8 cellular contexts compared by ENCODE assay signal in genomic region chr14:60658116-60658515, GRCh38. TPM values are rescaled to one million over a fixed set of nuclear protein-coding genes. Genes with fewer than 3 reads are reported as not detected.
DNase-seq lines count a peak whose midpoint lies in the region; ATAC-seq, FAIRE-seq and TF ChIP-seq lines count a peak whose summit lies in the region.

No MANE protein-coding gene starts in this region.

- no peak for TF ChIP-seq POLR2A in H1 (IDR thresholded peaks at IDR 0.05; ENCODE audit: control extremely low read depth in 1 of 2, low read depth in 2 of 2, low read length in 2 of 2)

- peaks cover 86% of the 10 kb centered on the region for H3K27me3 Mint-ChIP-seq in progenitor cell of endocrine pancreas

- FAIRE-seq in H1 (lab: Jason Lieb, UNC), result no peak

- H3K4me2 ChIP-seq in H1 (ENCODE audit: insufficient read depth in 1 of 2, low read depth in 2 of 2, low read length in 2 of 2), result peak overlapping the region; percentile 76 to 84

- H2BK120ac ChIP-seq in H1 (replicated peaks; ENCODE audit: low read depth, low read length), result no peak overlapping the region

- peaks cover 21% of the 10 kb centered on the region for H3K23me2 ChIP-seq in H1 (ENCODE audit: low read depth, low read length)

- H4K91ac ChIP-seq in H1 (replicated peaks; ENCODE audit: insufficient read length, low read length), result no peak overlapping the region

- H3K4me1 ChIP-seq in H1 (replicated peaks in 1 of 4; ENCODE audit: control insufficient read depth in 3 of 4, insufficient read depth in 4 of 4, low read length in 3 of 4), result peaks cover 6 to 19% (median 13%) of the 10 kb centered on the region in 4 experiments

- H3K27ac ChIP-seq in H1 (ENCODE audit: low read depth, low read length), result no peak overlapping the region

- H3K4me1 Mint-ChIP-seq in progenitor cell of endocrine pancreas (ENCODE audit: low read depth), result peaks cover 30% of the 10 kb centered on the region

- no peak overlapping the region for H4K8ac ChIP-seq in H1 (ENCODE audit: extremely low read depth, insufficient read depth, low read length)

- H4K20me1 ChIP-seq in H1 (replicated peaks in 1 of 2; ENCODE audit: control insufficient read depth in 1 of 2, insufficient read depth in 2 of 2, low read length in 2 of 2), result peaks cover 0 to 6% of the 10 kb centered on the region in 2 experiments

- CTCF ChIA-PET in H1 (lab: Charles Lee; ENCODE audit: partially characterized antibody), result interaction anchor here (0.7 to 2.7 kb wide), 6 partner anchors 33 to 369 kb away, joined by 3 to 12 read pairs (median 4); no protein-coding TSS in a partner anchor

- H3K79me2 ChIP-seq in H1 (ENCODE audit: control insufficient read depth in 1 of 2, insufficient read depth in 2 of 2, low read length in 2 of 2), result no peaks in the 10 kb centered on the region

- H3K36me3 Mint-ChIP-seq in progenitor cell of endocrine pancreas (ENCODE audit: insufficient read depth), result no peaks in the 10 kb centered on the region

- H3K56ac ChIP-seq in H1 (replicated peaks; ENCODE audit: insufficient read length, low read depth, low read length), result no peak overlapping the region

- WGBS in H1 (ENCODE audit: extremely low coverage in 1 of 2, insufficient coverage in 1 of 2, insufficient read length in 1 of 2, insufficient replicate concordance in 2 of 2, low coverage in 1 of 2, low lambda C conversion rate in 2 of 2, missing lambda C conversion rate in 1 of 2), 2 experiments, result 10% methylated on average over 10 of the region's 10 CpGs; no CpG with 5 or more reads in 1 of the 2 experiments

- H2BK12ac ChIP-seq in H1 (ENCODE audit: low read depth, low read length), result peak overlapping the region; percentile 71; the same call in 1 of the 2 replicates

- peak overlapping the region; percentile 90 for H3K27ac Mint-ChIP-seq in progenitor cell of endocrine pancreas

- H3K36me3 ChIP-seq in GM06990 (ENCODE audit: control insufficient read depth, insufficient read depth, low read length), result no peaks in the 10 kb centered on the region
- no peaks in the 10 kb centered on the region for H3K36me3 ChIP-seq in H1 (ENCODE audit: control insufficient read depth in 2 of 4, insufficient read depth in 4 of 4, low read length in 3 of 4)

- H2AFZ ChIP-seq in H1 (ENCODE audit: low read length), result peak overlapping the region; percentile 86

- no peak overlapping the region for H2AK5ac ChIP-seq in H1 (ENCODE audit: low read depth, low read length)

- H3K27me3 ChIP-seq in GM06990 (replicated peaks; ENCODE audit: control insufficient read depth, insufficient read depth, low read length), result no peaks in the 10 kb centered on the region
- H3K27me3 ChIP-seq in H1 (replicated peaks in 1 of 4; ENCODE audit: control insufficient read depth in 3 of 4, extremely low read depth in 1 of 4, insufficient read depth in 3 of 4, low read length in 3 of 4), result peaks cover 43 to 67% (median 63%) of the 10 kb centered on the region in 4 experiments

- no peak overlapping the region for H3K18ac ChIP-seq in H1 (ENCODE audit: extremely low read depth, low read length)

- no peaks in the 10 kb centered on the region for H3K9me3 Mint-ChIP-seq in progenitor cell of endocrine pancreas (ENCODE audit: low read depth)

- no peaks in the 10 kb centered on the region for H3K9me3 ChIP-seq in H1 (ENCODE audit: insufficient read depth in 2 of 2, low read depth in 1 of 2, low read length in 1 of 2)

- H2BK5ac ChIP-seq in H1 (ENCODE audit: low read depth, low read length), result no peak overlapping the region

- TF ChIP-seq RAD21 in H1 (IDR thresholded peaks at IDR 0.05 in 1 of 2, conservative IDR thresholded peaks at IDR 0.05 in 1 of 2; ENCODE audit: low read depth in 2 of 2, low read length in 2 of 2), result peak; percentile 6 to 15; a peak in 1 of 4 replicates

- no peak for ATAC-seq in HG03378 (IDR thresholded peaks at IDR 0.05; ENCODE audit: unreplicated experiment)

- H3K79me1 ChIP-seq in H1 (ENCODE audit: low read depth, low read length), result no peaks in the 10 kb centered on the region

- TF ChIP-seq CTCF in GM06990 (IDR thresholded peaks at IDR 0.05; ENCODE audit: insufficient read depth, low read length, poor library complexity, severe bottlenecking) (no peak), H1 (IDR thresholded peaks at IDR 0.05; ENCODE audit: control extremely low read depth in 1 of 3, insufficient read depth in 1 of 3, low read depth in 1 of 3, low read length in 3 of 3) (no peak), progenitor cell of endocrine pancreas (IDR thresholded peaks at IDR 0.05; ENCODE audit: unreplicated experiment) (no peak)

- peak overlapping the region in 1 of 4 experiments; percentile 19; a peak in 1 of 7 replicates for H3K9ac ChIP-seq in H1 (replicated peaks in 1 of 4; ENCODE audit: extremely low read depth in 1 of 4, low read depth in 3 of 4, low read length in 3 of 4)

- H4K5ac ChIP-seq in H1 (ENCODE audit: insufficient read length, low read depth, low read length), result no peak overlapping the region

- no peak overlapping the region for H2BK20ac ChIP-seq in H1 (ENCODE audit: low read length)

- H2BK15ac ChIP-seq in H1 (ENCODE audit: low read length), result no peak overlapping the region

- H3K23ac ChIP-seq in H1 (ENCODE audit: insufficient read length), result no peak overlapping the region

- H3K4me3 ChIP-seq in GM06990 (replicated peaks; ENCODE audit: low read depth, low read length) (peak overlapping the region; percentile 85), H1 (ENCODE audit: extremely low read depth in 1 of 4, insufficient read depth in 2 of 4, low read depth in 3 of 4, low read length in 4 of 4) (peak overlapping the region; percentile 57 to 77 (median 64); a peak in 7 of 8 replicates)

- H3K14ac ChIP-seq in H1 (ENCODE audit: insufficient read length), result no peak overlapping the region

- no peak for TF ChIP-seq EP300 in H1 (IDR thresholded peaks at IDR 0.05; ENCODE audit: borderline replicate concordance in 1 of 2, low read depth in 2 of 2, low read length in 2 of 2)

- H3K4ac ChIP-seq in H1 (replicated peaks; ENCODE audit: insufficient read length, low read depth, low read length), result no peak overlapping the region

- H3K4me3 Mint-ChIP-seq in progenitor cell of endocrine pancreas (ENCODE audit: low read depth), result peak overlapping the region; percentile 87

- POLR2A ChIA-PET in H1 (lab: Charles Lee; ENCODE audit: partially characterized antibody), result interaction anchor here (1.3 to 5.3 kb wide), 4 partner anchors 12 to 323 kb away, joined by 4 to 55 read pairs (median 6); partner anchors contain the start of genes SLC38A6 and TRMT5

- no peak for DNase-seq in GM06990 (ENCODE audit: extremely low read depth, insufficient read length)
- peak; percentile 20 for DNase-seq in NCI-H748 treated with DMSO at 0.1 percent for 48 hours (lab: John Stamatoyannopoulos, UW)
- no peak for DNase-seq in H1 (ENCODE audit: low read depth in 1 of 2, low spot score in 2 of 2)
- no peak for DNase-seq in progenitor cell of endocrine pancreas (ENCODE audit: low spot score, unreplicated experiment)
- no peak for DNase-seq in NCI-H2029 (lab: John Stamatoyannopoulos, UW)
- no peak for DNase-seq in DMS153 treated with DMSO at 0.1 percent for 48 hours (lab: John Stamatoyannopoulos, UW; ENCODE audit: unreplicated experiment)
- no peak for DNase-seq in OCI-M1 (lab: John Stamatoyannopoulos, UW)

TF ChIP-seq in H1, 55 proteins besides CTCF, POLR2A, EP300 and RAD21:
- TF ChIP-seq HDAC6 (IDR thresholded peaks at IDR 0.05; ENCODE audit: low read depth, low read length) (no peak), SIX5 (IDR thresholded peaks at IDR 0.05; ENCODE audit: low read depth, low read length) (no peak), EZH2 (IDR thresholded peaks at IDR 0.05; ENCODE audit: low read depth, low read length, severe bottlenecking) (peak; percentile 4), E2F6 (IDR thresholded peaks at IDR 0.05) (no peak), JUND (IDR thresholded peaks at IDR 0.05; ENCODE audit: low read length) (no peak), SRF (IDR thresholded peaks at IDR 0.05; ENCODE audit: low read depth, low read length) (no peak)
TF ChIP-seq in H1: peak in this region for 1.

RNA-seq across cellular contexts. Expression of gene SIX1, which starts 8.8 kb away (rescaled TPM):
- total RNA-seq in H1 (2021; fragmentation: NEBNext Ultra II Directional; extraction: Animal tissue kit (Norgen Biotek cat#: 25700)), result 0.46 and 0.69 TPM in 2 replicates
- 0.03 and 0.11 TPM in 2 replicates for polyA plus RNA-seq in H1 (2011; rRNA removed)
- polyA plus RNA-seq in H1 (2011; cell fraction: cytosol; rRNA removed), result 0.09 TPM
- 0.09 TPM for polyA plus RNA-seq in H1 (2011; cell fraction: nucleus; rRNA removed)
- 0.04 to 0.16 TPM in 2 of 4 replicates, not detected in the others for polyA plus RNA-seq in H1 (2012, experiment 1 of 2)
- polyA plus RNA-seq in H1 (2012, experiment 2 of 2), result 0.07 TPM
- polyA plus RNA-seq in H1 (2013, experiment 1 of 2), result 0.45 TPM
- polyA plus RNA-seq in H1 (2013, experiment 2 of 2), result 0.48 TPM
- polyA minus RNA-seq in H1 (2011; rRNA and poly(A)+ RNA removed), result 0.17 and 0.19 TPM in 2 replicates
- polyA minus RNA-seq in H1 (2011; cell fraction: cytosol; rRNA and poly(A)+ RNA removed), result not detected
- polyA minus RNA-seq in H1 (2011; cell fraction: nucleus; rRNA and poly(A)+ RNA removed), result 0.50 TPM
- total RNA-seq in progenitor cell of endocrine pancreas, result 0.79 and 1.0 TPM in 2 replicates
